23 cellular contexts compared by ENCODE assay signal in genomic region chr11:4619514-4619913, GRCh38. TPM values are rescaled to one million over a fixed set of nuclear protein-coding genes. Genes with fewer than 3 reads are reported as not detected.
"Had no signal": no experiment of that assay in that cellular context is flagged by ENCODE, and none has a peak within 500 bp of the region (broad histone marks: within the 10 kb centered on the region; RNA-seq: fewer than 3 reads in every experiment).

No MANE protein-coding gene starts in this region.

- DNase-seq: IMR-90, Kasumi-1, MM.1S, NCI-H1092 treated with DMSO at 0.1 percent for 48 hours, NCI-H1436, NCI-H187, NCI-H2029, NCI-H2081 treated with DMSO at 0.1 percent for 48 hours, NCI-H2171, NCI-H226, NCI-H446, NCI-H510A, NCI-H524 treated with DMSO at 0.1 percent for 48 hours, NCI-H69, NCI-H774, SHP77, SK-N-SH had no signal

- H3K9me3 ChIP-seq: SK-N-SH had no signal

- H3K9me2 ChIP-seq: SK-N-SH had no signal

- H3K4me2 ChIP-seq: KMS-11, SK-N-SH had no signal

- H3K27ac ChIP-seq: KMS-11, RWPE1 had no signal

- ATAC-seq: HepG2 had no signal

- FAIRE-seq: HepG2 had no signal

- H3K9ac ChIP-seq: KMS-11, SK-N-SH had no signal

RNA-seq across cellular contexts. Expression of gene TRIM68, which starts 11.5 kb away (rescaled TPM):
- total RNA-seq: HepG2 had no signal
- polyA plus RNA-seq: HepG2 had no signal

RNA-seq across cellular contexts. Expression of gene OR51D1, which starts 17.8 kb away (rescaled TPM):
- total RNA-seq: HepG2, HT1080, IMR-90, M059J, SK-MEL-5 had no signal
- polyA plus RNA-seq: HepG2, IMR-90, SK-N-SH had no signal

RNA-seq across cellular contexts. Expression of gene OR51E1, which starts 24.3 kb away (rescaled TPM):
- total RNA-seq: HepG2, HT1080, IMR-90, M059J, SK-MEL-5 had no signal
- polyA plus RNA-seq: HepG2, SK-N-SH had no signal

RNA-seq across cellular contexts. Expression of gene OR52I1, which starts 25.7 kb away (rescaled TPM):
- total RNA-seq: HepG2, HT1080, IMR-90, M059J, SK-MEL-5 had no signal
- polyA plus RNA-seq: HepG2, IMR-90, SK-N-SH had no signal

RNA-seq across cellular contexts. Expression of gene OR52I2, which starts 38.0 kb away (rescaled TPM):
- total RNA-seq: HepG2, HT1080, IMR-90, M059J, SK-MEL-5 had no signal
- polyA plus RNA-seq: HepG2, IMR-90, SK-N-SH had no signal
